ENCODE assay signal across 9 cellular contexts in genomic region chr2:171575606-171576005, GRCh38.
"Had no signal": no experiment of that assay in that cellular context is flagged by ENCODE, and none has a peak within 500 bp of the region (broad histone marks: within the 10 kb centered on the region; RNA-seq: fewer than 3 reads in every experiment).

No MANE protein-coding gene starts in this region.

- H3K4me3 Mint-ChIP-seq: H9 had no signal

- H3K4me3 ChIP-seq: GM23248, K562 had no signal

- H3K27ac Mint-ChIP-seq: H9 had no signal

- FAIRE-seq: H54, HepG2, K562 had no signal

- H3K9me3 Mint-ChIP-seq: H9 had no signal

- H3K27ac ChIP-seq: GM23248, HL-60 had no signal

- DNase-seq: GM23248, GOT3, H9, HCEC 1CT, KG1 had no signal

- H3K9ac ChIP-seq: GM23248 had no signal

- ATAC-seq: HepG2, K562 had no signal
